24 cellular contexts compared by ENCODE assay signal in the genomic region with DNA sequence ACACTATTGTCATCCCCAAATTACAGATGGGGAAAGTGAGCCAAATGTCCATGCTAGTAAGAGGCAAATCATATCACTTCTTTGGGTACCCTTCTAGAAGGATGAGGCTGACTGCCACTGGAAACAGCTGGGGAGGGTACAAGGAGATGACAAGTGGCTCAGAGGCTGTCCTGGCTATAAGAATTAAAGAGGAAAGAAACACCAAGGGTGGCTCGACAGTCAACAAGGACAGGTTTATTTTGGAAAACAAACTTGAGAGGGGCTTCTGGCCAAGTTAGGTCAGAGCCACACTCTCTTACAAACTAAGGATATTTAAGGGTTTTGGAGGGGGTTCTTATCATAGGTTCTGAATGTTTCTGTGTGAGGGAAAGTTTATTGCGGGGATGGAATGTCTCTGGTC. TPM values are rescaled to one million over a fixed set of nuclear protein-coding genes. Genes with fewer than 3 reads are reported as not detected.
DNase-seq lines count a peak whose midpoint lies in the region; ATAC-seq, FAIRE-seq and TF ChIP-seq lines count a peak whose summit lies in the region.
"Had no signal": no experiment of that assay in that cellular context is flagged by ENCODE, and none has a peak within 500 bp of the region (broad histone marks: within the 10 kb centered on the region; RNA-seq: fewer than 3 reads in every experiment).

No MANE protein-coding gene starts in this region.

- peaks cover 14% of the 10 kb centered on the region for H3K36me3 ChIP-seq in CD4-positive, alpha-beta memory T cell (ENCODE audit: insufficient read depth, low read length)
- peaks cover 7% of the 10 kb centered on the region for H3K36me3 ChIP-seq in astrocyte (ENCODE audit: insufficient read depth, low read length)

- H3K4me2 ChIP-seq in astrocyte (ENCODE audit: low read length) = no peak overlapping the region
- H3K4me2 ChIP-seq: smooth muscle cell had no signal

- no peak for ATAC-seq in natural killer cell treated with Interleukin-12 subunit alpha and Interleukin-12 subunit beta and Interleukin-15 and Interleukin-18, amount 100 ng/mL, for 72 hours
- no peak for ATAC-seq in HG02938 (IDR thresholded peaks at IDR 0.05; ENCODE audit: unreplicated experiment)
- ATAC-seq: mucosa of descending colon had no signal

- CTCF ChIA-PET in CD4-positive, alpha-beta memory T cell (lab: Charles Lee; ENCODE audit: partially characterized antibody) = interaction anchor here (1.7 to 3.5 kb wide), 3 partner anchors 19 to 265 kb away, joined by 3 to 56 read pairs (median 32); partner anchors contain the start of gene SLC2A11

- no peaks in the 10 kb centered on the region for H3K27me3 Mint-ChIP-seq in T-helper 1 cell treated with Interleukin-12 subunit alpha and Interleukin-12 subunit beta and Interleukin-4 antibody, amounts not matched to agents 30 μg/mL and 1 μg/mL, for 36 hours (ENCODE audit: low read depth)
- H3K27me3 Mint-ChIP-seq in CD4-positive, alpha-beta memory T cell = no peaks in the 10 kb centered on the region
- peaks cover 2% of the 10 kb centered on the region for H3K27me3 Mint-ChIP-seq in astrocyte (ENCODE audit: low read depth, unreplicated experiment)
- H3K27me3 Mint-ChIP-seq in natural killer cell treated with Interleukin-12 subunit alpha and Interleukin-12 subunit beta and Interleukin-15 and Interleukin-18, amount 100 ng/mL, for 72 hours = no peaks in the 10 kb centered on the region

- H3K9me3 Mint-ChIP-seq in T-helper 1 cell treated with Interleukin-12 subunit alpha and Interleukin-12 subunit beta and Interleukin-4 antibody, amounts not matched to agents 30 μg/mL and 1 μg/mL, for 36 hours = no peaks in the 10 kb centered on the region
- no peaks in the 10 kb centered on the region for H3K9me3 Mint-ChIP-seq in CD4-positive, alpha-beta memory T cell
- no peaks in the 10 kb centered on the region for H3K9me3 Mint-ChIP-seq in astrocyte (ENCODE audit: unreplicated experiment)
- no peaks in the 10 kb centered on the region for H3K9me3 Mint-ChIP-seq in natural killer cell treated with Interleukin-12 subunit alpha and Interleukin-12 subunit beta and Interleukin-15 and Interleukin-18, amount 100 ng/mL, for 72 hours

- no peak overlapping the region for H3K4me3 ChIP-seq in CD4-positive, alpha-beta memory T cell (ENCODE audit: low read length in 2 of 2)
- H3K4me3 ChIP-seq in astrocyte (ENCODE audit: insufficient read depth, low read depth, low read length) = no peak overlapping the region
- H3K4me3 ChIP-seq: esophagus muscularis mucosa, mucosa of descending colon, smooth muscle cell, thoracic aorta had no signal

- H3K9me3 ChIP-seq in CD4-positive, alpha-beta memory T cell (ENCODE audit: control insufficient read depth in 1 of 2, low read length in 2 of 2) = no peaks in the 10 kb centered on the region
- H3K9me3 ChIP-seq in astrocyte (ENCODE audit: insufficient read depth, low read depth, low read length) = no peaks in the 10 kb centered on the region
- H3K9me3 ChIP-seq: esophagus muscularis mucosa, mucosa of descending colon, thoracic aorta had no signal

- no peak overlapping the region for H3K4me3 Mint-ChIP-seq in T-helper 1 cell treated with Interleukin-12 subunit alpha and Interleukin-12 subunit beta and Interleukin-4 antibody, amounts not matched to agents 30 μg/mL and 1 μg/mL, for 36 hours
- H3K4me3 Mint-ChIP-seq in CD4-positive, alpha-beta memory T cell = peak overlapping the region in 6 of 8 donors; percentile 13 to 95 (median 27)
- H3K4me3 Mint-ChIP-seq in astrocyte (ENCODE audit: unreplicated experiment) = no peak overlapping the region
- peak overlapping the region; percentile 84 for H3K4me3 Mint-ChIP-seq in natural killer cell treated with Interleukin-12 subunit alpha and Interleukin-12 subunit beta and Interleukin-15 and Interleukin-18, amount 100 ng/mL, for 72 hours

- H3K36me3 Mint-ChIP-seq in T-helper 1 cell treated with Interleukin-12 subunit alpha and Interleukin-12 subunit beta and Interleukin-4 antibody, amounts not matched to agents 30 μg/mL and 1 μg/mL, for 36 hours (ENCODE audit: low read depth) = peaks cover 16% of the 10 kb centered on the region
- peaks cover 2 to 21% of the 10 kb centered on the region in 2 donors for H3K36me3 Mint-ChIP-seq in CD4-positive, alpha-beta memory T cell
- peaks cover 11% of the 10 kb centered on the region for H3K36me3 Mint-ChIP-seq in astrocyte (ENCODE audit: low read depth, unreplicated experiment)
- no peaks in the 10 kb centered on the region for H3K36me3 Mint-ChIP-seq in natural killer cell treated with Interleukin-12 subunit alpha and Interleukin-12 subunit beta and Interleukin-15 and Interleukin-18, amount 100 ng/mL, for 72 hours

- DNase-seq in T-helper 1 cell = no peak
- no peak for DNase-seq in CD4-positive, alpha-beta memory T cell
- DNase-seq in astrocyte (ENCODE audit: low read depth) = no peak
- no peak for DNase-seq in natural killer cell treated with Interleukin-12 subunit alpha and Interleukin-12 subunit beta and Interleukin-15 and Interleukin-18, amount 100 ng/mL, for 72 hours (ENCODE audit: low spot score)
- no peak for DNase-seq in effector CD8-positive, alpha-beta T cell (lab: John Stamatoyannopoulos, UW)
- DNase-seq in T1000 (lab: John Stamatoyannopoulos, UW) = no peak
- DNase-seq: 8988T; activated CD4-positive, alpha-beta T cell treated with anti-CD3 and anti-CD28 coated beads for 4 hours; activated naive CD4-positive, alpha-beta T cell; effector memory CD4-positive, alpha-beta T cell; hypothalamus; mucosa of descending colon; NCI-H1105; NCI-H2029; NCI-H226; occipital lobe; stimulated activated naive CD4-positive, alpha-beta T cell had no signal

- no peaks in the 10 kb centered on the region for H3K27me3 ChIP-seq in CD4-positive, alpha-beta memory T cell (ENCODE audit: insufficient read depth, low read length)
- no peaks in the 10 kb centered on the region for H3K27me3 ChIP-seq in astrocyte (ENCODE audit: insufficient read depth, low read length)
- H3K27me3 ChIP-seq: esophagus muscularis mucosa had no signal

- no peak overlapping the region for H2AFZ ChIP-seq in astrocyte (ENCODE audit: low read depth, low read length)

- intact Hi-C loops in CD4-positive, alpha-beta memory T cell (cut with micrococcal nuclease) = loop anchor here (5.0 to 10.0 kb wide), 2 partner anchors 35 to 663 kb away; partner anchors contain the start of genes GUCD1, SLC2A11 and SNRPD3

- H3K27ac Mint-ChIP-seq in T-helper 1 cell treated with Interleukin-12 subunit alpha and Interleukin-12 subunit beta and Interleukin-4 antibody, amounts not matched to agents 30 μg/mL and 1 μg/mL, for 36 hours = peak overlapping the region; percentile 95
- H3K27ac Mint-ChIP-seq in CD4-positive, alpha-beta memory T cell = peak overlapping the region in 3 of 7 donors; percentile 38 to 81 (median 74)
- H3K27ac Mint-ChIP-seq in astrocyte (ENCODE audit: unreplicated experiment) = peak overlapping the region; percentile 48
- peak overlapping the region; percentile 92 to 97 for H3K27ac Mint-ChIP-seq in natural killer cell treated with Interleukin-12 subunit alpha and Interleukin-12 subunit beta and Interleukin-15 and Interleukin-18, amount 100 ng/mL, for 72 hours

- no peak overlapping the region for H3K9ac ChIP-seq in astrocyte (ENCODE audit: low read length)

- no peak overlapping the region for H3K27ac ChIP-seq in CD4-positive, alpha-beta memory T cell (ENCODE audit: low read depth, low read length)
- no peak overlapping the region for H3K27ac ChIP-seq in astrocyte (ENCODE audit: low read depth, low read length)
- H3K27ac ChIP-seq: thoracic aorta had no signal

- peaks cover 23% of the 10 kb centered on the region for H4K20me1 ChIP-seq in astrocyte (ENCODE audit: insufficient read depth, low read length)

- no peak for TF ChIP-seq CTCF in astrocyte (IDR thresholded peaks at IDR 0.05; ENCODE audit: insufficient read depth, low read depth, low read length)

- H3K4me1 Mint-ChIP-seq in T-helper 1 cell treated with Interleukin-12 subunit alpha and Interleukin-12 subunit beta and Interleukin-4 antibody, amounts not matched to agents 30 μg/mL and 1 μg/mL, for 36 hours (ENCODE audit: low read depth) = peaks cover 18% of the 10 kb centered on the region
- H3K4me1 Mint-ChIP-seq in CD4-positive, alpha-beta memory T cell = peaks cover 11 to 32% (median 21%) of the 10 kb centered on the region in 4 donors
- H3K4me1 Mint-ChIP-seq in astrocyte (ENCODE audit: low read depth, unreplicated experiment) = peaks cover 24% of the 10 kb centered on the region
- peaks cover 18 to 22% of the 10 kb centered on the region in 2 donors for H3K4me1 Mint-ChIP-seq in natural killer cell treated with Interleukin-12 subunit alpha and Interleukin-12 subunit beta and Interleukin-15 and Interleukin-18, amount 100 ng/mL, for 72 hours (ENCODE audit: low read depth in 2 of 2)

- FAIRE-seq in astrocyte (lab: Jason Lieb, UNC) = no peak
- FAIRE-seq: frontal cortex, islet of Langerhans had no signal

- H3K79me2 ChIP-seq in astrocyte (ENCODE audit: insufficient read depth, low read length) = peaks cover 23% of the 10 kb centered on the region

- peaks cover 22% of the 10 kb centered on the region for H3K4me1 ChIP-seq in CD4-positive, alpha-beta memory T cell (ENCODE audit: insufficient read depth, low read length)
- peaks cover 28% of the 10 kb centered on the region for H3K4me1 ChIP-seq in astrocyte (ENCODE audit: insufficient read depth, low read length)

- POLR2A ChIA-PET in CD4-positive, alpha-beta memory T cell (lab: Charles Lee; ENCODE audit: partially characterized antibody) = interaction anchor here (3.6 kb wide), 1 partner anchor 34 kb away, joined by 73 read pairs; the partner anchor contains the start of gene SLC2A11

RNA-seq across cellular contexts. Expression of gene MIF, which starts 2.1 kb away (rescaled TPM):
- 100 to 1,000 TPM; 208 to 217 TPM for total RNA-seq in CD4-positive, alpha-beta memory T cell
- 1,000 to 10,000 TPM; 1,156 to 1,346 TPM for polyA plus RNA-seq in CD4-positive, alpha-beta memory T cell
- total RNA-seq in astrocyte = 906 and 942 TPM in 2 replicates
- total RNA-seq in natural killer cell treated with Interleukin-12 subunit alpha and Interleukin-12 subunit beta and Interleukin-15 and Interleukin-18, amount 100 ng/mL, for 72 hours = 100 to 1,000 TPM; 495 to 579 TPM

RNA-seq across cellular contexts. Expression of gene SLC2A11, which starts 34.5 kb away (rescaled TPM):
- 10 to 100 TPM; 24.5 to 27.2 TPM for total RNA-seq in CD4-positive, alpha-beta memory T cell
- 1 to 10 TPM; 3.9 to 5.0 TPM for polyA plus RNA-seq in CD4-positive, alpha-beta memory T cell
- 19.1 and 19.6 TPM in 2 replicates for total RNA-seq in astrocyte
- 10 to 100 TPM in 1 of 2 donors, 1 to 10 TPM in 1; 6.8 to 12.5 TPM for total RNA-seq in natural killer cell treated with Interleukin-12 subunit alpha and Interleukin-12 subunit beta and Interleukin-15 and Interleukin-18, amount 100 ng/mL, for 72 hours

RNA-seq across cellular contexts. Expression of gene DERL3, which starts 53.3 kb away (rescaled TPM):
- 1 to 10 TPM; 1.9 to 2.9 TPM for total RNA-seq in CD4-positive, alpha-beta memory T cell
- 1 to 10 TPM in 1 of 2 donors, under 1 TPM in 1; 0.25 to 1.5 TPM for polyA plus RNA-seq in CD4-positive, alpha-beta memory T cell
- 0.70 and 0.82 TPM in 2 replicates for total RNA-seq in astrocyte
- 10 to 100 TPM in 1 of 2 donors, 1 to 10 TPM in 1; 4.7 to 14.3 TPM for total RNA-seq in natural killer cell treated with Interleukin-12 subunit alpha and Interleukin-12 subunit beta and Interleukin-15 and Interleukin-18, amount 100 ng/mL, for 72 hours
- total RNA-seq: esophagus muscularis mucosa had no signal

Comparison
In these comparisons a context has a peak if more than half of its experiments do, and no peak if none do; other contexts are left out.
1. H3K4me3 Mint-ChIP-seq: peak in CD4-positive, alpha-beta memory T cell (6 of 8) and natural killer cell treated with Interleukin-12 subunit alpha and Interleukin-12 subunit beta and Interleukin-15 and Interleukin-18, amount 100 ng/mL, for 72 hours (single experiment); none in T-helper 1 cell treated with Interleukin-12 subunit alpha and Interleukin-12 subunit beta and Interleukin-4 antibody, amounts not matched to agents 30 μg/mL and 1 μg/mL, for 36 hours (single experiment) and astrocyte (single experiment).